Comparison of ENCODE assay signal across 27 cellular contexts in the genomic region with DNA sequence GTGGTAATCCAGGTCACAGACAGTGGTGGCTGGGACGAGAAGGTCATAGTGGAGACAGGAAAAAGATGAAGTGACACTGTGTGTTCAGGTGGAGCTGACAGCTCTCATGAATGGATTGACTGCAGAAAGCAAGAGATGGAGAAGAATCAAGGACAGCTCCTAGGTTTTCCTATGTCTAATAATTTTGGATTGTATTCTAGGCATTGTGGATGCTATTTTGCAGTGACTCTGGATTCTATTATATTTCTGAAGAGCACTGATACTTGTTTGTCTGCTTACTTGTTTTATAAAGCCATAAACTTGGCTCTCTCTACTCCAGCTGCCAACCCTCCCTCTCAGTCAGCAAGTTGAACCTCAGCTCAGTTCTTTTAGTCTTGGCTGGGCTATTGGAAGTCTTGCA. TPM values are rescaled to one million over a fixed set of nuclear protein-coding genes. Genes with fewer than 3 reads are reported as not detected.
DNase-seq lines count a peak whose midpoint lies in the region; ATAC-seq, FAIRE-seq and TF ChIP-seq lines count a peak whose summit lies in the region.
"Had no signal": no experiment of that assay in that cellular context is flagged by ENCODE, and none has a peak within 500 bp of the region (broad histone marks: within the 10 kb centered on the region; RNA-seq: fewer than 3 reads in every experiment).

No MANE protein-coding gene starts in this region.

- WGBS in HepG2 (ENCODE audit: low lambda C conversion rate): 27% methylated on average over 1 of the region's 1 CpG
- WGBS in right lobe of liver (ENCODE audit: insufficient coverage, low coverage, low lambda C conversion rate, missing lambda C conversion rate): 70% methylated on average over 1 of the region's 1 CpG
- no CpG with 5 or more reads among the region's 1 CpG for WGBS in trophoblast cell (ENCODE audit: extremely low coverage, insufficient coverage, insufficient read length)

- no peak overlapping the region for H3K27ac ChIP-seq in HepG2 (ENCODE audit: extremely low read length, insufficient read depth, low read length)
- H3K27ac ChIP-seq in right lobe of liver: no peak overlapping the region
- H3K27ac ChIP-seq in HEK293 (ENCODE audit: extremely low read depth, low read depth, low read length): no peak overlapping the region
- no peak overlapping the region for H3K27ac ChIP-seq in trophoblast cell (ENCODE audit: low read depth, low read length)
- H3K27ac ChIP-seq: BLaER1 had no signal

- FAIRE-seq in HepG2 (lab: Jason Lieb, UNC): no peak
- FAIRE-seq: A204.1, D721Med, G401.6, GM12878, GM12892, GM18507 had no signal

- H3K14ac ChIP-seq in trophoblast cell (ENCODE audit: low read length): no peak overlapping the region

- no peak overlapping the region for H3K4me3 Mint-ChIP-seq in type B pancreatic cell
- H3K4me3 Mint-ChIP-seq: CD14-positive monocyte; CD4-positive, CD25-positive, alpha-beta regulatory T cell; CD8-positive, alpha-beta memory T cell had no signal

- H4K8ac ChIP-seq in trophoblast cell (ENCODE audit: low read depth, low read length): no peak overlapping the region

- BruUV-seq in HepG2 (replicated peaks; lab: Mats Ljungman, UMichigan): no TSS peak

- TF ChIP-seq POLR2A in HepG2 (IDR thresholded peaks at IDR 0.05; ENCODE audit: insufficient read depth in 1 of 2, low read depth in 2 of 2, low read length in 2 of 2): no peak
- no peak for TF ChIP-seq POLR2A in right lobe of liver (IDR thresholded peaks at IDR 0.05)

- H2BK12ac ChIP-seq in trophoblast cell (ENCODE audit: low read length): peak overlapping the region; percentile 19

- TF ChIP-seq CTCF in HepG2 (CRISPR knock-in tag; IDR thresholded peaks at IDR 0.05) (no peak), right lobe of liver (IDR thresholded peaks at IDR 0.05) (no peak), HEK293 (tag by site-specific recombination; IDR thresholded peaks at IDR 0.05) (no peak), type B pancreatic cell (conservative IDR thresholded peaks at IDR 0.05) (no peak)

- H3K4me1 ChIP-seq in HepG2 (ENCODE audit: insufficient read depth, low read length) (peaks cover 13% of the 10 kb centered on the region; the same call in 1 of the 2 replicates), right lobe of liver (no peaks in the 10 kb centered on the region), HEK293 (ENCODE audit: control insufficient read depth, insufficient read depth, low read length) (no peaks in the 10 kb centered on the region), trophoblast cell (ENCODE audit: control insufficient read depth in 1 of 2, insufficient read depth in 2 of 2, low read length in 2 of 2) (peaks cover 9 to 16% of the 10 kb centered on the region in 2 experiments)
- H3K4me1 ChIP-seq: BE2C, BLaER1 had no signal

- H3K4me2 ChIP-seq in HepG2 (ENCODE audit: low read depth, low read length) (no peak overlapping the region), trophoblast cell (ENCODE audit: low read length) (no peak overlapping the region)
- H3K4me2 ChIP-seq: BLaER1 had no signal

- POLR2A ChIA-PET in HepG2 (lab: Yijun Ruan, JAX): interaction anchor here (0.8 kb wide), 1 partner anchor 12 kb away, joined by 3 read pairs; no protein-coding TSS in a partner anchor
- POLR2A ChIA-PET in HEK293 (lab: Yijun Ruan, JAX): no interaction called here

- H3K4me1 Mint-ChIP-seq in type B pancreatic cell (ENCODE audit: unreplicated experiment): peaks cover 14% of the 10 kb centered on the region
- H3K4me1 Mint-ChIP-seq: CD14-positive monocyte; CD4-positive, alpha-beta memory T cell; CD4-positive, CD25-positive, alpha-beta regulatory T cell; CD8-positive, alpha-beta memory T cell had no signal

- H3K79me2 ChIP-seq in HepG2 (ENCODE audit: insufficient read depth, low read length): no peaks in the 10 kb centered on the region
- H3K79me2 ChIP-seq in trophoblast cell (ENCODE audit: control insufficient read depth, insufficient read depth, low read length, poor library complexity): peaks cover 2% of the 10 kb centered on the region

- no peaks in the 10 kb centered on the region for H3K36me3 Mint-ChIP-seq in type B pancreatic cell
- H3K36me3 Mint-ChIP-seq: CD14-positive monocyte; CD8-positive, alpha-beta memory T cell had no signal

- H3K27me3 ChIP-seq in HepG2 (ENCODE audit: control insufficient read depth in 1 of 2, insufficient read depth in 2 of 2, low read length in 2 of 2) (peaks cover 3 to 32% of the 10 kb centered on the region in 2 experiments; a peak in 4 of 5 replicates), right lobe of liver (no peaks in the 10 kb centered on the region), trophoblast cell (ENCODE audit: insufficient read depth, low read length) (no peaks in the 10 kb centered on the region)
- H3K27me3 ChIP-seq: BLaER1 had no signal

- H4K91ac ChIP-seq in trophoblast cell (ENCODE audit: low read depth, low read length): no peak overlapping the region

- no peak overlapping the region for H2AFZ ChIP-seq in HepG2 (ENCODE audit: low read length)
- no peak overlapping the region for H2AFZ ChIP-seq in trophoblast cell (ENCODE audit: insufficient read depth, low read length, poor library complexity)

- H3K79me1 ChIP-seq in trophoblast cell (ENCODE audit: low read length): peaks cover 14% of the 10 kb centered on the region

- H4K12ac ChIP-seq in trophoblast cell (ENCODE audit: low read depth, low read length): no peak overlapping the region

- H2AK5ac ChIP-seq in trophoblast cell (ENCODE audit: low read length): no peak overlapping the region

- in situ Hi-C loops in HepG2 (cut with HindIII; ENCODE audit: extremely low pct_ligation_motif_present, low pct_unique_long_range_greater_than_20kb): no loop called here

- H3K18ac ChIP-seq in trophoblast cell (ENCODE audit: low read length): no peak overlapping the region

- H3K4me3 ChIP-seq in HepG2 (replicated peaks in 1 of 3; ENCODE audit: insufficient read depth in 1 of 3, low read depth in 2 of 3, low read length in 3 of 3) (no peak overlapping the region), right lobe of liver (no peak overlapping the region), HEK293 (ENCODE audit: low read depth, low read length) (no peak overlapping the region), trophoblast cell (ENCODE audit: low read depth, low read length) (no peak overlapping the region)
- H3K4me3 ChIP-seq: BLaER1, GM12878 had no signal

- no peak for ATAC-seq in HepG2
- ATAC-seq in right lobe of liver: no peak
- ATAC-seq in HG03095 (IDR thresholded peaks at IDR 0.05; ENCODE audit: unreplicated experiment): no peak
- ATAC-seq: GM12878 had no signal

- H3K9ac ChIP-seq in HepG2 (ENCODE audit: insufficient read depth, low read depth, low read length) (no peak overlapping the region), trophoblast cell (ENCODE audit: low read length) (no peak overlapping the region)
- H3K9ac ChIP-seq: BLaER1 had no signal

- CTCF ChIA-PET in HepG2 (lab: Yijun Ruan, JAX; ENCODE audit: low intra/inter-chr PET ratio, low total read pairs) (no interaction called here), HEK293 (lab: Yijun Ruan, JAX) (no interaction called here)

- peaks cover 6% of the 10 kb centered on the region for H3K9me3 Mint-ChIP-seq in type B pancreatic cell

- TF ChIP-seq RAD21 in HepG2 (CRISPR knock-in tag; IDR thresholded peaks at IDR 0.05): no peak

- H2BK120ac ChIP-seq in trophoblast cell (ENCODE audit: insufficient read depth, low read length, poor library complexity): no peak overlapping the region

- H3K4ac ChIP-seq in trophoblast cell (ENCODE audit: low read depth, low read length): no peak overlapping the region

- intact Hi-C loops in HepG2 (cut with micrococcal nuclease; ENCODE audit: unreplicated experiment) (no loop called here), right lobe of liver (cut with DNase I) (no loop called here)

- H2BK5ac ChIP-seq in trophoblast cell (ENCODE audit: low read depth, low read length, poor library complexity): peak overlapping the region; percentile 4

- peaks cover 7% of the 10 kb centered on the region for H3K27me3 Mint-ChIP-seq in type B pancreatic cell
- H3K27me3 Mint-ChIP-seq: CD4-positive, CD25-positive, alpha-beta regulatory T cell had no signal

- no peaks in the 10 kb centered on the region for H4K20me1 ChIP-seq in HepG2 (ENCODE audit: insufficient read depth, low read length)
- H4K20me1 ChIP-seq: BLaER1 had no signal

- no peak for DNase-seq in HepG2 (ENCODE audit: low spot score)
- DNase-seq in right lobe of liver: no peak
- DNase-seq in trophoblast cell: no peak
- DNase-seq in type B pancreatic cell (ENCODE audit: extremely low spot score, unreplicated experiment): no peak
- DNase-seq: 8988T; ACHN; BE2C; C1 segment of cervical spinal cord; Calu3; CD4-positive, alpha-beta memory T cell; CD4-positive, CD25-positive, alpha-beta regulatory T cell; CD8-positive, alpha-beta memory T cell; COR-L47; DMS79 treated with DMSO at 0.1 percent for 48 hours; GF-D8 had no signal

- H3K23ac ChIP-seq in trophoblast cell (ENCODE audit: low read length): no peak overlapping the region

- no peak overlapping the region for H3K27ac Mint-ChIP-seq in type B pancreatic cell
- H3K27ac Mint-ChIP-seq: CD4-positive, alpha-beta memory T cell; CD4-positive, CD25-positive, alpha-beta regulatory T cell; CD8-positive, alpha-beta memory T cell had no signal

- H3K9me3 ChIP-seq in HepG2 (ENCODE audit: low read length) (0 out of 2 replicates have a peak, but pooled peaks cover 9% of the 10 kb centered on the region), right lobe of liver (no peaks in the 10 kb centered on the region), HEK293 (ENCODE audit: control insufficient read depth, insufficient read depth, low read depth, low read length) (no peaks in the 10 kb centered on the region), trophoblast cell (ENCODE audit: insufficient read depth, low read depth, low read length) (no peaks in the 10 kb centered on the region)
- H3K9me3 ChIP-seq: BE2C had no signal

- TF ChIP-seq EP300 in HepG2 (IDR thresholded peaks at IDR 0.05; ENCODE audit: low read depth in 2 of 2, low read length in 2 of 2) (no peak), HepG2 (CRISPR knock-in tag; IDR thresholded peaks at IDR 0.05; ENCODE audit: borderline replicate concordance) (no peak)

- no peaks in the 10 kb centered on the region for H3K36me3 ChIP-seq in HepG2 (replicated peaks in 1 of 2; ENCODE audit: control insufficient read depth in 1 of 2, insufficient read depth in 2 of 2, low read length in 2 of 2)
- H3K36me3 ChIP-seq in right lobe of liver: no peaks in the 10 kb centered on the region
- no peaks in the 10 kb centered on the region for H3K36me3 ChIP-seq in HEK293 (ENCODE audit: control insufficient read depth in 2 of 2, insufficient read depth in 1 of 2, low read length in 2 of 2)
- no peaks in the 10 kb centered on the region for H3K36me3 ChIP-seq in trophoblast cell (ENCODE audit: control insufficient read depth in 1 of 2, insufficient read depth in 2 of 2, low read length in 2 of 2)
- H3K36me3 ChIP-seq: BE2C, BLaER1 had no signal

RNA-seq across cellular contexts. Expression of gene BANF2, which starts 58.7 kb away (rescaled TPM):
- total RNA-seq in HepG2 (2016; rRNA removed; fragmentation: Illumina TruSeq; extraction: Trizol) (0.35 TPM in 1 of 2 replicates, not detected in the other), right lobe of liver (not detected), type B pancreatic cell (ENCODE audit: low replicate concordance) (not detected in 2 replicates)
- 0.53 TPM in 1 of 2 replicates, not detected in the other for total RNA-seq in HepG2 (2016; cell fraction: cytosol; rRNA removed; fragmentation: Illumina TruSeq; extraction: Trizol; ENCODE audit: low read depth)
- total RNA-seq in HepG2 (2016; cell fraction: insoluble cytoplasmic fraction; rRNA removed; fragmentation: Illumina TruSeq; extraction: Trizol): not detected in 2 replicates
- not detected in 2 replicates for total RNA-seq in HepG2 (2016; cell fraction: membrane; rRNA removed; fragmentation: Illumina TruSeq; extraction: Trizol)
- total RNA-seq in HepG2 (2016; cell fraction: nucleus; rRNA removed; fragmentation: Illumina TruSeq; extraction: Trizol): not detected in 2 replicates
- polyA plus RNA-seq in HepG2 (2011; rRNA removed): not detected in 2 replicates
- not detected in 2 replicates for polyA plus RNA-seq in HepG2 (2011; cell fraction: cytosol; rRNA removed)
- polyA plus RNA-seq in HepG2 (2011; cell fraction: nucleus; rRNA removed): not detected in 2 replicates
- polyA plus RNA-seq in HepG2 (2012): not detected in 2 replicates
- not detected in 2 replicates for polyA plus RNA-seq in HepG2 (2016; cell fraction: cytosol; fragmentation: Illumina TruSeq; extraction: Trizol; ENCODE audit: low read depth)
- not detected in 2 replicates for polyA plus RNA-seq in HepG2 (2016; cell fraction: insoluble cytoplasmic fraction; fragmentation: Illumina TruSeq; extraction: Trizol; ENCODE audit: low read depth)
- not detected in 2 replicates for polyA plus RNA-seq in HepG2 (2016; cell fraction: membrane; fragmentation: Illumina TruSeq; extraction: Trizol; ENCODE audit: low read depth)
- polyA plus RNA-seq in HepG2 (2016; cell fraction: nucleus; fragmentation: Illumina TruSeq; extraction: Trizol; ENCODE audit: insufficient read depth, low read depth): not detected in 2 replicates
- not detected in 2 replicates for polyA minus RNA-seq in HepG2 (2011; rRNA and poly(A)+ RNA removed; ENCODE audit: low replicate concordance)
- polyA minus RNA-seq in HepG2 (2011; cell fraction: cytosol; rRNA and poly(A)+ RNA removed): not detected in 2 replicates
- not detected in 2 replicates for polyA minus RNA-seq in HepG2 (2011; cell fraction: nucleus; rRNA and poly(A)+ RNA removed)
- polyA plus RNA-seq in trophoblast cell (2013): not detected in 2 replicates
- total RNA-seq: A673; Calu3; CD4-positive, alpha-beta memory T cell; CD4-positive, CD25-positive, alpha-beta regulatory T cell; CD8-positive, alpha-beta memory T cell; GM12878 had no signal
- polyA plus RNA-seq: AG04450; CD14-positive monocyte; CD4-positive, alpha-beta memory T cell; CD4-positive, CD25-positive, alpha-beta regulatory T cell; CD8-positive, alpha-beta memory T cell; GM12878 had no signal

Comparison
In these comparisons a context has a peak if more than half of its experiments do, and no peak if none do; other contexts are left out.
1. Of the 63 proteins assayed by ChIP-seq in both HepG2 and HEK293: peak only in HepG2: none; only in HEK293: SETDB1; in both: none; in neither: 62.